Comparison of ENCODE assay signal across 8 cellular contexts in the genomic region with DNA sequence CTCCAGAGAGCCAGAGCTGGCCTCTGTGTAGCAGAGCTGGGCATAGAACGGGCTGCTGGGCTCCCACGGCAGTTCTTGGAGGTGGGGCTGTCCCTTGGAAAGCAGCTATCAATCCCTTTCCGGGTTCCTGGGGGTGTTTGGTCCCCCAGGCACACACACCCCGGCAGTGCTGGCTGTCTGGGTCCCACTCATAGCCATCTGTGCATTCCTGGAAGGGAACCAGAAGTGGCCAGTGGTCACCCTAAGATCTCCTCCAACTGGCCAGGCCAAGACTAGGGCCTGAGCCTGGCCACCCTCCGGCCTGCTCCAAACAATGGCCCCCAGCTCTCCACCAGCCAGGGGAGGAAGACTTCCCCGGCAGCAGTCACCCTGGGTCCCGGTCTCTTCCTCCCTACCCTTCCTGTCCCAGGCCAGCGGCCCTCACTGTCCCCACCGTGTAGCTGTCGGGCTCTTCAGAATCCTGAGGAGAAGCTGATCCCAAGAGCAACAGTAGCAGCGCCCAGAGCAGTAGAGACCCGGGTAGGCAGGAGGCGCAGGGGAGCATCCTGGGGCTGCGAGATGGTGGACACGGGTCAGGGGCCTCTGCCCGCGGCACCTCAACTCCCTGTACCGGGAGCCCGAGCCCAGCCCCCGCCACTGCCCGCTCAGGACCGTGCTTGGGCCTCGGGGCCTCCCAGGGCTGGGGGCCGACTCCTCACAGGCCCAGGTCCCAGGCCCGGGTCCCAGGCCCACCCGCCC. TPM values are rescaled to one million over a fixed set of nuclear protein-coding genes. Genes with fewer than 3 reads are reported as not detected.
DNase-seq lines count a peak whose midpoint lies in the region; ATAC-seq and TF ChIP-seq lines count a peak whose summit lies in the region.

No MANE protein-coding gene starts in this region.

- H3K36me3 ChIP-seq in endodermal cell (ENCODE audit: control insufficient read depth, insufficient read depth, low read length) (peaks cover 26% of the 10 kb centered on the region), muscle layer of duodenum (ENCODE audit: control insufficient read depth in 1 of 2, insufficient read depth in 2 of 2, low read length in 2 of 2) (peaks cover 9 to 26% of the 10 kb centered on the region in 2 donors)

- peak overlapping the region in 1 of 2 donors; percentile 48 for H3K27ac Mint-ChIP-seq in stimulated activated naive CD8-positive, alpha-beta T cell treated with anti-CD3 and anti-CD28 coated beads, Interleukin-15, amount 100 ng/mL, for 72 hours
- H3K27ac Mint-ChIP-seq in endodermal cell: peak overlapping the region; percentile 80

- no peaks in the 10 kb centered on the region for H3K9me3 Mint-ChIP-seq in stimulated activated naive CD8-positive, alpha-beta T cell treated with anti-CD3 and anti-CD28 coated beads, Interleukin-15, amount 100 ng/mL, for 72 hours
- H3K9me3 Mint-ChIP-seq in endodermal cell: no peaks in the 10 kb centered on the region

- H3K4me1 Mint-ChIP-seq in stimulated activated naive CD8-positive, alpha-beta T cell treated with anti-CD3 and anti-CD28 coated beads, Interleukin-15, amount 100 ng/mL, for 72 hours: peaks cover 59% of the 10 kb centered on the region
- H3K4me1 Mint-ChIP-seq in endodermal cell: peaks cover 9% of the 10 kb centered on the region

- no peak for ATAC-seq in stimulated activated naive CD8-positive, alpha-beta T cell treated with anti-CD3 and anti-CD28 coated beads, Interleukin-15, amount 100 ng/mL, for 72 hours
- ATAC-seq in stimulated activated naive CD8-positive, alpha-beta T cell treated with anti-CD3 and anti-CD28 coated beads, Interleukin-15, Interleukin-2, amounts not matched to agents 100 U/mL and 50 U/mL, for 24 hours: no peak
- ATAC-seq in HG03432 (IDR thresholded peaks at IDR 0.05; ENCODE audit: unreplicated experiment) (no peak), HG02840 (IDR thresholded peaks at IDR 0.05; ENCODE audit: low FRiP score, unreplicated experiment) (no peak)

- no peaks in the 10 kb centered on the region for H3K27me3 ChIP-seq in endodermal cell (ENCODE audit: control insufficient read depth, insufficient read depth, low read length, poor library complexity, severe bottlenecking)
- H3K27me3 ChIP-seq in muscle layer of duodenum (ENCODE audit: low read depth, low read length): no peaks in the 10 kb centered on the region

- peak overlapping the region; percentile 60 to 63 for H3K4me3 Mint-ChIP-seq in stimulated activated naive CD8-positive, alpha-beta T cell treated with anti-CD3 and anti-CD28 coated beads, Interleukin-15, amount 100 ng/mL, for 72 hours
- H3K4me3 Mint-ChIP-seq in endodermal cell: peak overlapping the region; percentile 85

- H3K4me1 ChIP-seq in endodermal cell (ENCODE audit: control insufficient read depth, insufficient read depth, low read length) (no peaks in the 10 kb centered on the region), muscle layer of duodenum (ENCODE audit: control insufficient read depth in 1 of 2, insufficient read depth in 2 of 2, low read length in 2 of 2) (peaks cover 10 to 26% of the 10 kb centered on the region in 2 donors)

- H3K4me3 ChIP-seq in endodermal cell (ENCODE audit: low read length) (peak overlapping the region; percentile 76), muscle layer of duodenum (ENCODE audit: low read depth in 1 of 2, low read length in 2 of 2) (peak overlapping the region; percentile 48 to 75)

- no peaks in the 10 kb centered on the region for H3K9me3 ChIP-seq in endodermal cell (ENCODE audit: control insufficient read depth, low read length)
- no peaks in the 10 kb centered on the region for H3K9me3 ChIP-seq in muscle layer of duodenum (ENCODE audit: control insufficient read depth in 1 of 2, low read length in 2 of 2)

- H3K9ac ChIP-seq in endodermal cell (ENCODE audit: extremely low read depth, low read length, poor library complexity, severe bottlenecking): peak overlapping the region; percentile 41

- DNase-seq in stimulated activated naive CD8-positive, alpha-beta T cell treated with anti-CD3 and anti-CD28 coated beads, Interleukin-15, amount 100 ng/mL, for 72 hours: no peak
- no peak for DNase-seq in stimulated activated naive CD8-positive, alpha-beta T cell treated with anti-CD3 and anti-CD28 coated beads, Interleukin-15, Interleukin-2, amounts not matched to agents 100 U/mL and 50 U/mL, for 24 hours
- DNase-seq in endodermal cell (peak; percentile 83), NAMALWA (ENCODE audit: low spot score) (no peak), GOT3 (lab: John Stamatoyannopoulos, UW) (no peak)

- H3K36me3 Mint-ChIP-seq in endodermal cell (ENCODE audit: low read depth): peaks cover 28% of the 10 kb centered on the region

- peak; percentile 50 for TF ChIP-seq CTCF in endodermal cell (conservative IDR thresholded peaks at IDR 0.05)

- 40 to 70% methylated on average over 7 to 26 of the region's 26 CpGs for WGBS in endodermal cell (ENCODE audit: insufficient coverage in 1 of 2, insufficient read length in 1 of 2), 2 experiments

- peaks cover 6% of the 10 kb centered on the region for H3K27me3 Mint-ChIP-seq in stimulated activated naive CD8-positive, alpha-beta T cell treated with anti-CD3 and anti-CD28 coated beads, Interleukin-15, amount 100 ng/mL, for 72 hours
- no peaks in the 10 kb centered on the region for H3K27me3 Mint-ChIP-seq in endodermal cell (ENCODE audit: insufficient read depth)

- no peak overlapping the region for H3K27ac ChIP-seq in endodermal cell (ENCODE audit: low read depth, low read length)
- peak overlapping the region; percentile 54 for H3K27ac ChIP-seq in muscle layer of duodenum (ENCODE audit: low read length)

RNA-seq across cellular contexts. Expression of a gene that starts 0.6 kb away (rescaled TPM):
- total RNA-seq in endodermal cell: 10 to 100 TPM; 84.5 to 99.6 TPM
- polyA plus RNA-seq in endodermal cell (2013, experiment 1 of 2): 44.2 TPM
- polyA plus RNA-seq in endodermal cell (2013, experiment 2 of 2): 46.6 TPM

RNA-seq across cellular contexts. Expression of a gene that starts 7.7 kb away (rescaled TPM):
- not detected for total RNA-seq in endodermal cell
- not detected for polyA plus RNA-seq in endodermal cell (2013, experiment 1 of 2)
- not detected for polyA plus RNA-seq in endodermal cell (2013, experiment 2 of 2)

RNA-seq across cellular contexts. Expression of a gene that starts 11.7 kb away (rescaled TPM):
- total RNA-seq in endodermal cell: 10 to 100 TPM; 51.0 to 64.5 TPM
- 64.5 TPM for polyA plus RNA-seq in endodermal cell (2013, experiment 1 of 2)
- 60.0 TPM for polyA plus RNA-seq in endodermal cell (2013, experiment 2 of 2)

RNA-seq across cellular contexts. Expression of a gene that starts 14.0 kb away (rescaled TPM):
- total RNA-seq in endodermal cell: 1,000 to 10,000 TPM; 1,218 to 1,284 TPM
- polyA plus RNA-seq in endodermal cell (2013, experiment 1 of 2): 1,019 TPM
- polyA plus RNA-seq in endodermal cell (2013, experiment 2 of 2): 1,005 TPM

RNA-seq across cellular contexts. Expression of a gene that starts 16.3 kb away (rescaled TPM):
- 10 to 100 TPM; 81.0 to 92.0 TPM for total RNA-seq in endodermal cell
- 64.2 TPM for polyA plus RNA-seq in endodermal cell (2013, experiment 1 of 2)
- polyA plus RNA-seq in endodermal cell (2013, experiment 2 of 2): 62.7 TPM
